8 cellular contexts compared by ENCODE assay signal in the genomic region with DNA sequence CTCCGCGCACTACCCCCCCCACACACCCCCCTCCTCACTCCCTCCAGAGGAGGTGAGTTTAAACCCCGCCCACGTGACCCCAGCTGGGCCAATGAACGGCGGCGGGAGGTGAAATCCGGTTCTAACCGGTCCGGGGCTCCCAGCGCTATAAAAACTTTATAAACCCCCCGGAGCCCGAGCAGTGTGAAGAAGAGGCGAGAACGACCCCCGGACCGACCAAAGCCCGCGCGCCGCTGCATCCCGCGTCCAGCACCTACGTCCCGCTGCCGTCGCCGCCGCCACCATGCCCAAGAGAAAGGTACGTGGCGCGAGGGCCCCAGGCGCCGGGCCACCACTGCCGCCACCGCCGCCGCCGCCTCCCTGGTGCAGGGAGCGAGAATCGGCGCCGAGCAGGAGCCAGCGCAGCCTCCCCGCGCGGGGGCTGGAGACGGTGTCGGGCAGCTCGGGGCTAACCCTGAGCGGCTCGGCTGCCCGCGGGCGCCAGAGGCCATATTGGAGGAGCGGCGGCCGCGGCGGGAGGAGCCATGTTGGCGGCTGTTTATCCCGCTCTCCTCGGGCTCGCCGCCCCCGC. TPM values are rescaled to one million over a fixed set of nuclear protein-coding genes. Genes with fewer than 3 reads are reported as not detected.
DNase-seq lines count a peak whose midpoint lies in the region; ATAC-seq, FAIRE-seq and TF ChIP-seq lines count a peak whose summit lies in the region.

A gene (plus strand): TSS at position 111 of the 571 bp plus-strand sequence. CDS start 173 bp downstream, at position 284.

- H4K20me1 ChIP-seq in GM23338 (replicated peaks; ENCODE audit: insufficient read depth), result peaks cover 32% of the 10 kb centered on the region

- H3K9me3 Mint-ChIP-seq in GM23338, result peaks cover 3% of the 10 kb centered on the region; the same call in 1 of the 3 replicates

- peak within 1 kb of the TSS; percentile 98 for H2BK5ac ChIP-seq in neuronal stem cell (ENCODE audit: low read length)

- H3K4ac ChIP-seq in neuronal stem cell (ENCODE audit: low read length), result peak within 1 kb of the TSS; percentile 97

- H3K14ac ChIP-seq in neuronal stem cell (ENCODE audit: low read length), result peak within 1 kb of the TSS; percentile 79

- H2BK12ac ChIP-seq in neuronal stem cell (ENCODE audit: low read length), result peak within 1 kb of the TSS; percentile 92

- DNase-seq in EL (peak; percentile 90), GM23338 (ENCODE audit: low spot score) (peak; percentile 96), LHCN-M2 (ENCODE audit: low read depth) (peak; percentile 90), SK-MEL-5 (ENCODE audit: low read depth, low spot score) (peak; percentile 86), frontal cortex (ENCODE audit: low spot score in 2 of 2) (peak; percentile 84 to 91), neuronal stem cell (ENCODE audit: low spot score) (peak; percentile 87), stromal cell of bone marrow (ENCODE audit: low read depth) (peak; percentile 82)
- peak; percentile 60 to 87 (median 76) for DNase-seq in activated naive CD4-positive, alpha-beta T cell (lab: John Stamatoyannopoulos, UW)

- H3K18ac ChIP-seq in neuronal stem cell (ENCODE audit: low read length), result peak within 1 kb of the TSS; percentile 100

- peaks cover 23% of the 10 kb centered on the region for H3K79me2 ChIP-seq in GM23338 (replicated peaks; ENCODE audit: insufficient read depth)

- peak within 1 kb of the TSS; percentile 41 for H2BK15ac ChIP-seq in neuronal stem cell (ENCODE audit: low read length)

- ATAC-seq in GM23338, result peak; percentile 35

- H3K4me3 ChIP-seq in GM23338 (peak within 1 kb of the TSS; percentile 96), neuronal stem cell (ENCODE audit: low read length in 2 of 2) (peak within 1 kb of the TSS; percentile 63 to 97)

- peak within 1 kb of the TSS; percentile 97 for H3K23ac ChIP-seq in neuronal stem cell (ENCODE audit: low read depth, low read length, poor library complexity)

- WGBS in neuronal stem cell (ENCODE audit: extremely low coverage in 2 of 2, insufficient read length in 2 of 2, insufficient replicate concordance in 1 of 2), 2 donors, result no CpG with 5 or more reads among the region's 66 CpGs

- peak within 1 kb of the TSS; percentile 91 for H3K4me3 Mint-ChIP-seq in GM23338

- peaks cover 58% of the 10 kb centered on the region for H3K36me3 Mint-ChIP-seq in GM23338 (ENCODE audit: low read depth)

- H4K8ac ChIP-seq in neuronal stem cell (ENCODE audit: low read depth, low read length), result no peak within 1 kb of the TSS

- FAIRE-seq in frontal cortex (lab: Jason Lieb, UNC), result no peak

- peak within 1 kb of the TSS; percentile 95 for H2AK5ac ChIP-seq in neuronal stem cell (ENCODE audit: low read depth, low read length)

- no peaks in the 10 kb centered on the region for H3K9me3 ChIP-seq in neuronal stem cell (replicated peaks in 1 of 2; ENCODE audit: control insufficient read depth in 2 of 2, insufficient read depth in 1 of 2, low read depth in 1 of 2, low read length in 2 of 2)

- H2AFZ ChIP-seq in GM23338, result 0 out of 2 replicates have a peak within 1 kb of the TSS, but pooled peaks have one; percentile 69
- peak within 1 kb of the TSS; percentile 75 for H2AFZ ChIP-seq in neuronal stem cell (ENCODE audit: low read length)

- peak within 1 kb of the TSS; percentile 100 for H3K27ac ChIP-seq in GM23338 (ENCODE audit: low read depth)
- H3K27ac ChIP-seq in neuronal stem cell (replicated peaks; ENCODE audit: low read length), result peak within 1 kb of the TSS; percentile 98

- peaks cover 53% of the 10 kb centered on the region for H3F3A ChIP-seq in GM23338 (replicated peaks; ENCODE audit: low read depth)

- H3K4me2 ChIP-seq in GM23338, result peak within 1 kb of the TSS; percentile 99
- H3K4me2 ChIP-seq in neuronal stem cell (ENCODE audit: insufficient read depth, low read length, poor library complexity, severe bottlenecking), result peak within 1 kb of the TSS; percentile 95

- peak within 1 kb of the TSS; percentile 100 for H3K27ac Mint-ChIP-seq in GM23338

- H4K91ac ChIP-seq in neuronal stem cell (ENCODE audit: low read depth, low read length, poor library complexity), result peak within 1 kb of the TSS; percentile 100

- no peaks in the 10 kb centered on the region for H3K9me2 ChIP-seq in GM23338 (ENCODE audit: insufficient read depth)

- H3K36me3 ChIP-seq in GM23338 (ENCODE audit: insufficient read depth), result peaks cover 34% of the 10 kb centered on the region
- H3K36me3 ChIP-seq in neuronal stem cell (replicated peaks in 1 of 2; ENCODE audit: control insufficient read depth in 2 of 2, insufficient read depth in 2 of 2, low read length in 2 of 2), result peaks cover 30 to 70% of the 10 kb centered on the region in 2 donors

- H3K27me3 Mint-ChIP-seq in GM23338 (ENCODE audit: insufficient read depth, low read depth, poor library complexity), result peaks cover 33% of the 10 kb centered on the region

- H3K9ac ChIP-seq in neuronal stem cell (ENCODE audit: low read depth, low read length, poor library complexity), result peak within 1 kb of the TSS; percentile 100

- H3K4me1 ChIP-seq in GM23338 (ENCODE audit: insufficient read depth) (peaks cover 21% of the 10 kb centered on the region), neuronal stem cell (ENCODE audit: control insufficient read depth in 2 of 2, insufficient read depth in 1 of 2, low read depth in 1 of 2, low read length in 2 of 2) (peaks cover 19 to 38% of the 10 kb centered on the region in 2 donors)

- no peak for TF ChIP-seq CTCF in GM23338 (conservative IDR thresholded peaks at IDR 0.05; ENCODE audit: low read depth in 2 of 2)

- peaks cover 38% of the 10 kb centered on the region for H3K4me1 Mint-ChIP-seq in GM23338

- peaks cover 2% of the 10 kb centered on the region for H3K79me1 ChIP-seq in neuronal stem cell (ENCODE audit: low read depth, low read length)

- H3K27me3 ChIP-seq in GM23338 (ENCODE audit: insufficient read depth) (peaks cover 9% of the 10 kb centered on the region; the same call in 1 of the 2 replicates), neuronal stem cell (ENCODE audit: control insufficient read depth in 3 of 3, insufficient read depth in 3 of 3, low read depth in 1 of 3, low read length in 3 of 3) (no peaks in the 10 kb centered on the region)

- in situ Hi-C loops in SK-MEL-5 (cut with HindIII; ENCODE audit: low pct_unique_long_range_greater_than_20kb, low sequenced_read_pairs), result no loop called here

- H2BK120ac ChIP-seq in neuronal stem cell (ENCODE audit: low read depth, low read length), result peak within 1 kb of the TSS; percentile 69

TF ChIP-seq in GM23338, 12 proteins besides CTCF, POLR2A, EP300 and RAD21:
- TF ChIP-seq, protein P1, sequence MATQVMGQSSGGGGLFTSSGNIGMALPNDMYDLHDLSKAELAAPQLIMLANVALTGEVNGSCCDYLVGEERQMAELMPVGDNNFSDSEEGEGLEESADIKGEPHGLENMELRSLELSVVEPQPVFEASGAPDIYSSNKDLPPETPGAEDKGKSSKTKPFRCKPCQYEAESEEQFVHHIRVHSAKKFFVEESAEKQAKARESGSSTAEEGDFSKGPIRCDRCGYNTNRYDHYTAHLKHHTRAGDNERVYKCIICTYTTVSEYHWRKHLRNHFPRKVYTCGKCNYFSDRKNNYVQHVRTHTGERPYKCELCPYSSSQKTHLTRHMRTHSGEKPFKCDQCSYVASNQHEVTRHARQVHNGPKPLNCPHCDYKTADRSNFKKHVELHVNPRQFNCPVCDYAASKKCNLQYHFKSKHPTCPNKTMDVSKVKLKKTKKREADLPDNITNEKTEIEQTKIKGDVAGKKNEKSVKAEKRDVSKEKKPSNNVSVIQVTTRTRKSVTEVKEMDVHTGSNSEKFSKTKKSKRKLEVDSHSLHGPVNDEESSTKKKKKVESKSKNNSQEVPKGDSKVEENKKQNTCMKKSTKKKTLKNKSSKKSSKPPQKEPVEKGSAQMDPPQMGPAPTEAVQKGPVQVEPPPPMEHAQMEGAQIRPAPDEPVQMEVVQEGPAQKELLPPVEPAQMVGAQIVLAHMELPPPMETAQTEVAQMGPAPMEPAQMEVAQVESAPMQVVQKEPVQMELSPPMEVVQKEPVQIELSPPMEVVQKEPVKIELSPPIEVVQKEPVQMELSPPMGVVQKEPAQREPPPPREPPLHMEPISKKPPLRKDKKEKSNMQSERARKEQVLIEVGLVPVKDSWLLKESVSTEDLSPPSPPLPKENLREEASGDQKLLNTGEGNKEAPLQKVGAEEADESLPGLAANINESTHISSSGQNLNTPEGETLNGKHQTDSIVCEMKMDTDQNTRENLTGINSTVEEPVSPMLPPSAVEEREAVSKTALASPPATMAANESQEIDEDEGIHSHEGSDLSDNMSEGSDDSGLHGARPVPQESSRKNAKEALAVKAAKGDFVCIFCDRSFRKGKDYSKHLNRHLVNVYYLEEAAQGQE (IDR thresholded peaks at IDR 0.05; ENCODE audit: unreplicated experiment), result no peak
- peak; percentile 64 for TF ChIP-seq POLR2AphosphoS5 (IDR thresholded peaks at IDR 0.05; ENCODE audit: low read depth)
TF ChIP-seq in GM23338: peak in this region for 1.

RNA-seq across cellular contexts. Expression of the gene that starts here (rescaled TPM):
- total RNA-seq in GM23338 (2014; rRNA removed; shearing (Covaris generic)), result 330 and 377 TPM in 2 replicates
- polyA plus RNA-seq in GM23338 (2016; fragmentation: Nextera tagmentation; extraction: Ambion mirVana), result 1,101 and 1,122 TPM in 2 replicates
- total RNA-seq in LHCN-M2 (2014; rRNA removed) (653 and 722 TPM in 2 replicates), frontal cortex (240 TPM)
- polyA plus RNA-seq in LHCN-M2 (2012), result 639 TPM
- total RNA-seq in SK-MEL-5 (2014; rRNA removed; shearing (Covaris generic)), result 279 and 288 TPM in 2 replicates
- polyA plus RNA-seq in SK-MEL-5 (2015; cell fraction: cytosol; rRNA removed), result 364 and 381 TPM in 2 replicates
- 360 and 469 TPM in 2 replicates for polyA plus RNA-seq in SK-MEL-5 (2015; cell fraction: nucleus; rRNA removed)
- polyA plus RNA-seq in neuronal stem cell (2013, experiment 1 of 2), result 1,368 TPM
- polyA plus RNA-seq in neuronal stem cell (2013, experiment 2 of 2), result 1,337 TPM

Comparison
In these comparisons a context has a peak if more than half of its experiments do, and no peak if none do; other contexts are left out.
1. Peak in every context shown above with its lines: DNase-seq, ATAC-seq, H3K4me3 ChIP-seq and H3K27ac ChIP-seq.